ENCODE assay signal across 9 cellular contexts in genomic region chrX:106415276-106415895, GRCh38.
DNase-seq lines count a peak whose midpoint lies in the region; ATAC-seq and TF ChIP-seq lines count a peak whose summit lies in the region.
"Had no signal": no experiment of that assay in that cellular context is flagged by ENCODE, and none has a peak within 500 bp of the region (broad histone marks: within the 10 kb centered on the region; RNA-seq: fewer than 3 reads in every experiment).

No MANE protein-coding gene starts in this region.

- no peak overlapping the region for H3K4me3 Mint-ChIP-seq in CD4-positive, alpha-beta memory T cell
- no peak overlapping the region for H3K4me3 Mint-ChIP-seq in endothelial cell (ENCODE audit: unreplicated experiment)
- no peak overlapping the region for H3K4me3 Mint-ChIP-seq in T-helper 2 cell treated with Interferon-gamma antibody and Interleukin-4, amounts not matched to agents 5 μg/mL and 100 μg/mL, for 36 hours
- H3K4me3 Mint-ChIP-seq: T-helper 1 cell treated with Interleukin-12 subunit alpha and Interleukin-12 subunit beta and Interleukin-4 antibody, amounts not matched to agents 30 μg/mL and 1 μg/mL, for 36 hours had no signal

- H3K36me3 Mint-ChIP-seq in CD4-positive, alpha-beta memory T cell = no peaks in the 10 kb centered on the region
- no peaks in the 10 kb centered on the region for H3K36me3 Mint-ChIP-seq in endothelial cell (ENCODE audit: low read depth, unreplicated experiment)
- no peaks in the 10 kb centered on the region for H3K36me3 Mint-ChIP-seq in T-helper 2 cell treated with Interferon-gamma antibody and Interleukin-4, amounts not matched to agents 5 μg/mL and 100 μg/mL, for 36 hours (ENCODE audit: low read depth)

- peak in 4 of 5 donors; percentile 4 to 17 (median 6) for DNase-seq in CD4-positive, alpha-beta memory T cell
- peak; percentile 46 for DNase-seq in NCI-H82 (lab: John Stamatoyannopoulos, UW)
- DNase-seq in endothelial cell (ENCODE audit: low spot score) = peak; percentile 3
- peak; percentile 36 for DNase-seq in retina
- DNase-seq in T-helper 2 cell treated with Interferon-gamma antibody and Interleukin-4, amounts not matched to agents 5 μg/mL and 100 μg/mL, for 36 hours (ENCODE audit: low spot score) = no peak
- DNase-seq in NCI-H345 (lab: John Stamatoyannopoulos, UW) = no peak

- no peaks in the 10 kb centered on the region for H3K9me3 ChIP-seq in CD4-positive, alpha-beta memory T cell (ENCODE audit: control insufficient read depth in 1 of 2, low read length in 2 of 2)

- TF ChIP-seq CTCF in endothelial cell (IDR thresholded peaks at IDR 0.05; ENCODE audit: unreplicated experiment) = peak; percentile 50

- intact Hi-C loops in CD4-positive, alpha-beta memory T cell (cut with micrococcal nuclease) = loop anchor here (2.0 kb wide), 1 partner anchor 201 kb away; no protein-coding TSS in a partner anchor

- CTCF ChIA-PET in CD4-positive, alpha-beta memory T cell (lab: Charles Lee; ENCODE audit: partially characterized antibody) = interaction anchor here (1.3 to 2.0 kb wide), 2 partner anchors 10 to 12 kb away, joined by 5 to 6 read pairs; no protein-coding TSS in a partner anchor

- ATAC-seq in GM18519 (IDR thresholded peaks at IDR 0.05; ENCODE audit: low FRiP score, unreplicated experiment) = peak; percentile 77
- peak; percentile 74 for ATAC-seq in HG02973 (IDR thresholded peaks at IDR 0.05; ENCODE audit: unreplicated experiment)

- H3K4me1 Mint-ChIP-seq in CD4-positive, alpha-beta memory T cell = peaks cover 0 to 2% (median 0%) of the 10 kb centered on the region in 4 donors
- H3K4me1 Mint-ChIP-seq in endothelial cell (ENCODE audit: unreplicated experiment) = no peaks in the 10 kb centered on the region
- H3K4me1 Mint-ChIP-seq in T-helper 2 cell treated with Interferon-gamma antibody and Interleukin-4, amounts not matched to agents 5 μg/mL and 100 μg/mL, for 36 hours (ENCODE audit: low read depth) = no peaks in the 10 kb centered on the region

- POLR2A ChIA-PET in CD4-positive, alpha-beta memory T cell (lab: Charles Lee; ENCODE audit: partially characterized antibody) = no interaction called here

- H3K27me3 Mint-ChIP-seq in CD4-positive, alpha-beta memory T cell = peaks cover 0 to 1% of the 10 kb centered on the region in 2 donors
- H3K27me3 Mint-ChIP-seq in endothelial cell (ENCODE audit: unreplicated experiment) = no peaks in the 10 kb centered on the region
- H3K27me3 Mint-ChIP-seq in T-helper 2 cell treated with Interferon-gamma antibody and Interleukin-4, amounts not matched to agents 5 μg/mL and 100 μg/mL, for 36 hours (ENCODE audit: low read depth) = no peaks in the 10 kb centered on the region

- H3K27me3 ChIP-seq in CD4-positive, alpha-beta memory T cell (ENCODE audit: insufficient read depth, low read length) = no peaks in the 10 kb centered on the region

- no peaks in the 10 kb centered on the region for H3K9me3 Mint-ChIP-seq in CD4-positive, alpha-beta memory T cell
- H3K9me3 Mint-ChIP-seq in endothelial cell (ENCODE audit: unreplicated experiment) = no peaks in the 10 kb centered on the region
- no peaks in the 10 kb centered on the region for H3K9me3 Mint-ChIP-seq in T-helper 2 cell treated with Interferon-gamma antibody and Interleukin-4, amounts not matched to agents 5 μg/mL and 100 μg/mL, for 36 hours
- H3K9me3 Mint-ChIP-seq: T-helper 1 cell treated with Interleukin-12 subunit alpha and Interleukin-12 subunit beta and Interleukin-4 antibody, amounts not matched to agents 30 μg/mL and 1 μg/mL, for 36 hours had no signal

- H3K27ac ChIP-seq in CD4-positive, alpha-beta memory T cell (ENCODE audit: low read depth, low read length) = no peak overlapping the region

- H3K4me1 ChIP-seq in CD4-positive, alpha-beta memory T cell (ENCODE audit: insufficient read depth, low read length) = no peaks in the 10 kb centered on the region

- no peak overlapping the region for H3K27ac Mint-ChIP-seq in CD4-positive, alpha-beta memory T cell
- H3K27ac Mint-ChIP-seq in endothelial cell (ENCODE audit: unreplicated experiment) = no peak overlapping the region
- H3K27ac Mint-ChIP-seq in T-helper 2 cell treated with Interferon-gamma antibody and Interleukin-4, amounts not matched to agents 5 μg/mL and 100 μg/mL, for 36 hours = no peak overlapping the region
- H3K27ac Mint-ChIP-seq: T-helper 1 cell treated with Interleukin-12 subunit alpha and Interleukin-12 subunit beta and Interleukin-4 antibody, amounts not matched to agents 30 μg/mL and 1 μg/mL, for 36 hours had no signal

- no peak overlapping the region for H3K4me3 ChIP-seq in CD4-positive, alpha-beta memory T cell (ENCODE audit: low read length in 2 of 2)

- H3K36me3 ChIP-seq in CD4-positive, alpha-beta memory T cell (ENCODE audit: insufficient read depth, low read length) = no peaks in the 10 kb centered on the region

Comparison
In these comparisons a context has a peak if more than half of its experiments do, and no peak if none do; other contexts are left out.
1. DNase-seq: peak in CD4-positive, alpha-beta memory T cell (4 of 5), NCI-H82 (single experiment), endothelial cell (single experiment) and retina (single experiment); none in T-helper 2 cell treated with Interferon-gamma antibody and Interleukin-4, amounts not matched to agents 5 μg/mL and 100 μg/mL, for 36 hours (single experiment) and NCI-H345 (single experiment).